8 cellular contexts compared by ENCODE assay signal in the genomic region with DNA sequence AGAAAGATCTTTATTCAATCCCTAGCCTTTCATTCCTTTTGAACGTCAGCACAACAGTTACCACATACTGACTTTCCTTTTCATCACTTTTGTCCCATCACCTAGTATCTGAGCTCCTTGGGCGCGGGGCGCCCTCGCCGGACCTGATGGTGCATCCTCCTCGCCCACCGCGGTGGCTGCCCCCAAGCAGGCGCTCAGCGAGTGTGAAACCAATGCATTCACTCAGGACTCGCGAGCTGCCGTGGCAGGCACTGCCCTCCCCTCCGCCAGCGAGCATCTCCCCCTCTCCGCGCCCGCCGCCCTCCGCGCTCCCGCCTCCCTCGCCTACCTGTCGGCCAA. TPM values are rescaled to one million over a fixed set of nuclear protein-coding genes. Genes with fewer than 3 reads are reported as not detected.
DNase-seq lines count a peak whose midpoint lies in the region; ATAC-seq and TF ChIP-seq lines count a peak whose summit lies in the region.

No MANE protein-coding gene starts in this region.

- intact Hi-C loops in esophagus muscularis mucosa (cut with DNase I), result no loop called here
- intact Hi-C loops in ovary (cut with DNase I), result loop anchor here in 1 of 4 donors (10.0 kb wide), 1 partner anchor 60 kb away; no protein-coding TSS in a partner anchor

- ATAC-seq in esophagus mucosa, result no peak

- no peak for TF ChIP-seq EP300 in esophagus muscularis mucosa (IDR thresholded peaks at IDR 0.05)
- TF ChIP-seq EP300 in ovary (IDR thresholded peaks at IDR 0.05), result no peak

- H3K27me3 ChIP-seq in Loucy (ENCODE audit: insufficient read depth, low read length, poor library complexity, severe bottlenecking) (no peaks in the 10 kb centered on the region), esophagus muscularis mucosa (no peaks in the 10 kb centered on the region), ovary (no peaks in the 10 kb centered on the region)

- peak overlapping the region; percentile 91 for H3K4me3 ChIP-seq in Loucy (ENCODE audit: low read length, poor library complexity, severe bottlenecking)
- H3K4me3 ChIP-seq in esophagus muscularis mucosa, result peak overlapping the region; percentile 78 to 91 (median 80)
- peak overlapping the region; percentile 99 for H3K4me3 ChIP-seq in ovary

- H3K36me3 ChIP-seq in Loucy (ENCODE audit: insufficient read depth, low read length) (peaks cover 25% of the 10 kb centered on the region; the same call in 1 of the 2 replicates), esophagus muscularis mucosa (peaks cover 7 to 28% (median 24%) of the 10 kb centered on the region in 4 donors), ovary (no peaks in the 10 kb centered on the region)

- H3K79me2 ChIP-seq in Loucy (ENCODE audit: insufficient read depth, low read length), result peaks cover 53% of the 10 kb centered on the region

- peaks cover 41% of the 10 kb centered on the region for H4K20me1 ChIP-seq in Loucy (ENCODE audit: insufficient read depth, low read length, poor library complexity, severe bottlenecking)

- H3K9ac ChIP-seq in Loucy (ENCODE audit: low read depth, low read length, poor library complexity, severe bottlenecking), result peak overlapping the region; percentile 84

- under 1% methylated on average over 25 of the region's 25 CpGs for WGBS in esophagus muscularis mucosa
- 0% methylated on average over 24 to 25 of the region's 25 CpGs for WGBS in ovary, 3 donors

- H3K4me1 ChIP-seq in Loucy (ENCODE audit: insufficient read depth, low read length, poor library complexity, severe bottlenecking) (peaks cover 44% of the 10 kb centered on the region), esophagus muscularis mucosa (peaks cover 28 to 52% (median 43%) of the 10 kb centered on the region in 4 donors), ovary (ENCODE audit: insufficient read depth) (peaks cover 10% of the 10 kb centered on the region)

- H3K27ac ChIP-seq in esophagus muscularis mucosa (replicated peaks in 1 of 4), result peak overlapping the region; percentile 88 to 96 (median 93)
- peak overlapping the region in 1 of 2 donors; percentile 85 for H3K27ac ChIP-seq in ovary

- peaks cover 3% of the 10 kb centered on the region for H3F3A ChIP-seq in Loucy (ENCODE audit: low read depth)

- H3K4me2 ChIP-seq in Loucy (ENCODE audit: low read depth, low read length, poor library complexity, severe bottlenecking), result peak overlapping the region; percentile 98

- TF ChIP-seq POLR2A in esophagus muscularis mucosa (IDR thresholded peaks at IDR 0.05; ENCODE audit: low read depth) (no peak), ovary (IDR thresholded peaks at IDR 0.05) (no peak)

- DNase-seq in NCI-H146 treated with DMSO at 0.1 percent for 48 hours (lab: John Stamatoyannopoulos, UW; ENCODE audit: unreplicated experiment), result peak; percentile 17
- no peak for DNase-seq in NCI-H146 (lab: John Stamatoyannopoulos, UW)
- DNase-seq in esophagus muscularis mucosa (ENCODE audit: extremely low spot score), result no peak
- no peak for DNase-seq in ovary
- DNase-seq in COLO829 (ENCODE audit: low spot score), result no peak
- no peak for DNase-seq in GM10266 (ENCODE audit: extremely low spot score)

- no peaks in the 10 kb centered on the region for H3K9me3 ChIP-seq in Loucy (ENCODE audit: insufficient read depth, low read depth, low read length)
- no peaks in the 10 kb centered on the region for H3K9me3 ChIP-seq in esophagus muscularis mucosa
- H3K9me3 ChIP-seq in ovary, result no peaks in the 10 kb centered on the region

- H3K9me2 ChIP-seq in Loucy (replicated peaks; ENCODE audit: low read depth, low read length), result no peaks in the 10 kb centered on the region

- TF ChIP-seq CTCF in Loucy (conservative IDR thresholded peaks at IDR 0.05; ENCODE audit: low read length), result no peak
- no peak for TF ChIP-seq CTCF in esophagus muscularis mucosa (IDR thresholded peaks at IDR 0.05)
- TF ChIP-seq CTCF in ovary (IDR thresholded peaks at IDR 0.05), result no peak
- no peak for TF ChIP-seq CTCF in GM10266 (IDR thresholded peaks at IDR 0.05; ENCODE audit: control insufficient read depth, insufficient read depth, low read depth, missing control alignments)

- peak overlapping the region; percentile 85 for H2AFZ ChIP-seq in Loucy (ENCODE audit: low read length)

RNA-seq across cellular contexts. Expression of a gene that starts 0.8 kb away (rescaled TPM):
- total RNA-seq in esophagus muscularis mucosa (10 to 100 TPM; 12.4 to 24.2 (median 17.2) TPM), ovary (10 to 100 TPM; 18.9 to 30.5 (median 20.6) TPM), esophagus mucosa (6.8 TPM)
- 1 to 10 TPM; 2.7 to 3.9 TPM for polyA plus RNA-seq in ovary

RNA-seq across cellular contexts. Expression of a gene that starts 26.8 kb away (rescaled TPM):
- total RNA-seq in esophagus muscularis mucosa (1 to 10 TPM; 1.7 to 3.0 (median 2.7) TPM), ovary (under 1 TPM; 0.13 to 0.60 (median 0.23) TPM), esophagus mucosa (0.32 TPM)
- polyA plus RNA-seq in ovary, result under 1 TPM; 0.21 to 0.57 TPM

RNA-seq across cellular contexts. Expression of a gene that starts 28.4 kb away (rescaled TPM):
- total RNA-seq in esophagus muscularis mucosa, result 10 to 100 TPM; 64.8 to 95.6 (median 70.1) TPM
- total RNA-seq in ovary, result 10 to 100 TPM; 34.5 to 65.4 (median 48.8) TPM
- 100 to 1,000 TPM in 1 of 2 donors, 10 to 100 TPM in 1; 71.0 to 106 TPM for polyA plus RNA-seq in ovary
- total RNA-seq in esophagus mucosa, result 22.8 TPM

RNA-seq across cellular contexts. Expression of a gene that starts 51.7 kb away (rescaled TPM):
- 10 to 100 TPM; 30.5 to 49.4 (median 33.8) TPM for total RNA-seq in esophagus muscularis mucosa
- 100 to 1,000 TPM in 2 of 7 donors, 10 to 100 TPM in 5; 37.1 to 106 (median 82.5) TPM for total RNA-seq in ovary
- 10 to 100 TPM; 76.2 to 80.0 TPM for polyA plus RNA-seq in ovary
- 3.1 TPM for total RNA-seq in esophagus mucosa

RNA-seq across cellular contexts. Expression of a gene that starts 52.7 kb away (rescaled TPM):
- total RNA-seq in esophagus muscularis mucosa (10 to 100 TPM in 2 of 4 donors, 1 to 10 TPM in 2; 8.4 to 19.9 (median 14.4) TPM), ovary (10 to 100 TPM; 13.2 to 22.1 (median 16.3) TPM), esophagus mucosa (1.9 TPM)
- polyA plus RNA-seq in ovary, result 10 to 100 TPM in 1 of 2 donors, 1 to 10 TPM in 1; 7.7 to 10.6 TPM
